ENCODE assay signal across 1 cellular context in genomic region chr17:42520540-42520951, GRCh38.
TF ChIP-seq lines count a peak whose summit lies in the region.

No MANE protein-coding gene starts in this region.

TF ChIP-seq in H1, 55 proteins besides CTCF, POLR2A, EP300 and RAD21:
- no peak for TF ChIP-seq TBP (IDR thresholded peaks at IDR 0.05; ENCODE audit: low read depth, low read length)
